Comparison of ENCODE assay signal across 22 cellular contexts in the genomic region with DNA sequence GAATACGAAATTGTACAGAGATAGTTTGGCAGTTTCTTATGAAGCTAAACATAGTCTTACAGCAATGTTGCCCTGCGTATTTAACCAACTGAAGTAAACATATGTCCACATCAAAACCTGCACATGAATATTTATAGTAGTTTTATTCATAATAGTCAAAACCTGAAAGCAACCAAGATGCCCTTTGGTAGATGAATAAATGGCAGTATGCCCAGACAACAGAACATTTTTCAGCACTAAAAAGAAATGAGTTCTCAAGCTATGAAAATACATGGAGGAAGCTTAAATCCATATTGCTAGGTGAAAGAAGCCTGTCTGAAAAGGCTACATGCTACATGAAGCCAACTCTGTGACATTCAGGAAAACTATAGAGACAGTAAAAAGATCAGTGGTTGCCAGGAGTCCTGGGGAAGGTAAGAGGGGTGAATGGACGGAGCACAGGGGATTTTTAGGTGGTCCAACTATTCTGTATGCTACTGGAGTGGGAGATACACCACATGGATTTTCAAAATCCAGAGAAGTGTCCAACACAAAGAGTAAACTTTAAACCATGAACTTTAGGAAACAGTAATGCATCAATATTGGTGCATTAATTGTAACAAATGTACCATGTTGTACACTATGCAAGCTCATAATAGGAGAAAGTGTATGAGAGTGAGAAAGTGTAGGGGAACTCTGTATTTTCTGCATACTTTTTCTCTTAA. TPM values are rescaled to one million over a fixed set of nuclear protein-coding genes. Genes with fewer than 3 reads are reported as not detected.
"Had no signal": no experiment of that assay in that cellular context is flagged by ENCODE, and none has a peak within 500 bp of the region (broad histone marks: within the 10 kb centered on the region; RNA-seq: fewer than 3 reads in every experiment).

No MANE protein-coding gene starts in this region.

- H3K9me3 ChIP-seq: heart right ventricle, lower lobe of right lung had no signal

- H3K36me3 ChIP-seq: brain microvascular endothelial cell, heart right ventricle, lower lobe of right lung had no signal

- ATAC-seq: activated T-helper 17 cell treated with anti-CD3 and anti-CD28 coated beads, Interleukin-2, amount 50 U/mL, for 72 hours; heart right ventricle had no signal

- H3K4me3 ChIP-seq: heart right ventricle, lower lobe of right lung had no signal

- FAIRE-seq: urothelium cell line had no signal

- H3K27me3 ChIP-seq: brain microvascular endothelial cell had no signal

- H3K27ac ChIP-seq: heart right ventricle had no signal

- DNase-seq: activated CD4-positive, alpha-beta memory T cell treated with anti-CD3 and anti-CD28 coated beads, Interleukin-2, amount 10 ng/mL, durations not matched to agents 7 days and 5 days; activated CD4-positive, CD25-positive, alpha-beta regulatory T cell; activated naive CD4-positive, alpha-beta T cell treated with anti-CD3 and anti-CD28 coated beads for 36 hours; activated T-cell treated with anti-CD3 and anti-CD28 coated beads, Interleukin-2, amount 50 U/mL, for 1 hour; brain microvascular endothelial cell; central memory CD4-positive, alpha-beta T cell; cortex of kidney; effector CD4-positive, alpha-beta T cell; heart right ventricle; midbrain; nephron progenitor cell; nucleus accumbens; stimulated activated CD4-positive, alpha-beta T cell treated with anti-CD3 and anti-CD28 coated beads, Interleukin-12 subunit alpha, Interleukin-12 subunit beta, amount 100 ng/mL, for 4 hours; stimulated activated CD4-positive, alpha-beta T cell treated with anti-CD3 and anti-CD28 coated beads, Interleukin-1b, Interleukin-23, amount 100 ng/mL, for 48 hours; stimulated activated CD8-positive, alpha-beta memory T cell treated with anti-CD3 and anti-CD28 coated beads, Interleukin-4, amount 100 ng/mL, for 48 hours; stimulated activated naive CD4-positive, alpha-beta T cell; T-helper 1 cell; T-helper 9 cell had no signal

RNA-seq across cellular contexts. Expression of a gene that starts 17.6 kb away (rescaled TPM):
- total RNA-seq: activated CD4-positive, alpha-beta memory T cell treated with anti-CD3 and anti-CD28 coated beads, Interleukin-2, amount 10 ng/mL, durations not matched to agents 7 days and 5 days; activated naive CD4-positive, alpha-beta T cell treated with anti-CD3 and anti-CD28 coated beads for 36 hours; activated T-helper 17 cell treated with anti-CD3 and anti-CD28 coated beads, Interleukin-2, amount 50 U/mL, for 72 hours; posterior vena cava had no signal
- polyA plus RNA-seq: heart right ventricle had no signal
